Comparison of ENCODE assay signal across 2 cellular contexts in the genomic region with DNA sequence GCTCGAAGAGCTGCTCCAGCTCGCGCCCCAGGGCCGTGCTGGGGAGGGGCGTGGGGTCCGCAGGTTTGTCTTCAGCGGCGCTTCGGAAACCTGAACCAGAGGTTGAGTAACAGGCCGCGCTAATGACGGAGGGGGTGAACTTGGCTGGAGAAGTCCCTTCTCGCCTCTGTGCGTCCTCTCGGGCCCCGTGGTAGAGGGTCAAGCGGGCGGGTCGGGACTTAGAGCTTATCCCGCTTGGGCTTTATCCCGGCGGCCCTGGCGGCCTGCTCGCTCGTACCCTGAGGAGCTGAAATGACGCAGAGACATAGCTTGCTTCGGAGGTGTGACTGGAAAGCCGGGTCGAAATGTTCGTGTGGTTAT.
A peak's percentile ranks its signal among the peaks of the same experiment; 100 is the strongest.
TF ChIP-seq lines count a peak whose summit lies in the region.

No MANE protein-coding gene starts in this region.

TF ChIP-seq in IMR-90, 13 proteins besides CTCF, POLR2A, EP300 and RAD21:
- TF ChIP-seq MXI1 (IDR thresholded peaks at IDR 0.05; ENCODE audit: borderline replicate concordance, low read depth, low read length) (no peak), MAZ (IDR thresholded peaks at IDR 0.05; ENCODE audit: borderline replicate concordance, low read depth, low read length) (0 out of 2 replicates have a peak, but pooled peaks have one; percentile 5), RFX5 (IDR thresholded peaks at IDR 0.05; ENCODE audit: low read depth, low read length) (no peak), CEBPB (IDR thresholded peaks at IDR 0.05; ENCODE audit: low read depth, low read length) (peak; percentile 45), FOS (IDR thresholded peaks at IDR 0.05; ENCODE audit: low read depth, low read length) (no peak), NFE2L2 (IDR thresholded peaks at IDR 0.05; ENCODE audit: low read depth, low read length) (no peak)

TF ChIP-seq in neural cell, 6 proteins besides CTCF, POLR2A, EP300 and RAD21:
- no peak for TF ChIP-seq EZH2 (IDR thresholded peaks at IDR 0.05; ENCODE audit: borderline replicate concordance, insufficient read depth, low read length, poor library complexity, severe bottlenecking)
- no peak for TF ChIP-seq MXI1 (conservative IDR thresholded peaks at IDR 0.05; ENCODE audit: poor library complexity, severe bottlenecking)
- no peak for TF ChIP-seq TAF1 (IDR thresholded peaks at IDR 0.05; ENCODE audit: low read depth)
- TF ChIP-seq, protein P1, sequence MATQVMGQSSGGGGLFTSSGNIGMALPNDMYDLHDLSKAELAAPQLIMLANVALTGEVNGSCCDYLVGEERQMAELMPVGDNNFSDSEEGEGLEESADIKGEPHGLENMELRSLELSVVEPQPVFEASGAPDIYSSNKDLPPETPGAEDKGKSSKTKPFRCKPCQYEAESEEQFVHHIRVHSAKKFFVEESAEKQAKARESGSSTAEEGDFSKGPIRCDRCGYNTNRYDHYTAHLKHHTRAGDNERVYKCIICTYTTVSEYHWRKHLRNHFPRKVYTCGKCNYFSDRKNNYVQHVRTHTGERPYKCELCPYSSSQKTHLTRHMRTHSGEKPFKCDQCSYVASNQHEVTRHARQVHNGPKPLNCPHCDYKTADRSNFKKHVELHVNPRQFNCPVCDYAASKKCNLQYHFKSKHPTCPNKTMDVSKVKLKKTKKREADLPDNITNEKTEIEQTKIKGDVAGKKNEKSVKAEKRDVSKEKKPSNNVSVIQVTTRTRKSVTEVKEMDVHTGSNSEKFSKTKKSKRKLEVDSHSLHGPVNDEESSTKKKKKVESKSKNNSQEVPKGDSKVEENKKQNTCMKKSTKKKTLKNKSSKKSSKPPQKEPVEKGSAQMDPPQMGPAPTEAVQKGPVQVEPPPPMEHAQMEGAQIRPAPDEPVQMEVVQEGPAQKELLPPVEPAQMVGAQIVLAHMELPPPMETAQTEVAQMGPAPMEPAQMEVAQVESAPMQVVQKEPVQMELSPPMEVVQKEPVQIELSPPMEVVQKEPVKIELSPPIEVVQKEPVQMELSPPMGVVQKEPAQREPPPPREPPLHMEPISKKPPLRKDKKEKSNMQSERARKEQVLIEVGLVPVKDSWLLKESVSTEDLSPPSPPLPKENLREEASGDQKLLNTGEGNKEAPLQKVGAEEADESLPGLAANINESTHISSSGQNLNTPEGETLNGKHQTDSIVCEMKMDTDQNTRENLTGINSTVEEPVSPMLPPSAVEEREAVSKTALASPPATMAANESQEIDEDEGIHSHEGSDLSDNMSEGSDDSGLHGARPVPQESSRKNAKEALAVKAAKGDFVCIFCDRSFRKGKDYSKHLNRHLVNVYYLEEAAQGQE (IDR thresholded peaks at IDR 0.05; ENCODE audit: borderline replicate concordance) = no peak
- no peak for TF ChIP-seq POLR2AphosphoS5 (IDR thresholded peaks at IDR 0.05)
- no peak for TF ChIP-seq SMC3 (conservative IDR thresholded peaks at IDR 0.05; ENCODE audit: poor library complexity)
